Comparison of ENCODE assay signal across 16 cellular contexts in the genomic region with DNA sequence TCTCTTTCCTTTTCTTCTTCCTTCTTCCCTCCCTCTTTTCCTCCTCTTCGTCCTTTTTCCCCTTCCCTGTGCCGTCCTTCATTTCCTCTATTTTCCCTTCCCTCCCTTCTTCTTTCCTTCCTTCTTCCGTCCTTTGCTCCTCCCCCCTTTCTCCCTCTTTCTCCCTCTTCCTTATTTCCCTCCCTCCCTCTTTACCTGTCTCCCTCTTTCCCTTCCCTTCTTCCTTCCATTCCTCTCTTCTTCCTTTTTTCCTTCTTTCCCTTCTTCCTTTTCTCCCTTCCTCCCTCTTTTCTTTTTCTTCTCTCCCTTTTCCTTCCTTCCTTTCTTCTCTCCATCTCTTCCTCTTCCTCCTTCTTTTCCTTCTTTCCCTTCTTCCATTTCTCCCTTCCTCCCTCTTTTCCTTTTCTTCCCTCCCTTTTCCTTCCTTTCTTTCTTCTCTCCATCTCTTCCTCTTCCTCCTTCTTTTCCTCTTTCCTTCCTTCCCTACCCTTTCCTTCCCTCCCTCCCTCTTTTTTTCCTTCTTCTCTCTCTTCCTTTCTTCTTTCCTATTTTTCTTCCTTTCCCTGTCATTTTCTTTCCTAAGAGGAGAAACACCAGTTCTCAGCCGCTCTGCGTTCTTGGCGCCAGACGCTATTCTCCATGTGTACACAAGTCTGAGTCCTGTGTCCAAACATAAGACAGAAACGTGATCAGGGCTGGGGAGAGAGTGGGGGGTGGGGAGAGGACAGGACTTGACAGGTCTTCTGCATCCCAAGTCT.
A peak's percentile ranks its signal among the peaks of the same experiment; 100 is the strongest.
DNase-seq lines count a peak whose midpoint lies in the region; ATAC-seq, FAIRE-seq and TF ChIP-seq lines count a peak whose summit lies in the region.
"Had no signal": no experiment of that assay in that cellular context is flagged by ENCODE, and none has a peak within 500 bp of the region (broad histone marks: within the 10 kb centered on the region; RNA-seq: fewer than 3 reads in every experiment).

No MANE protein-coding gene starts in this region.

- DNase-seq in DMS 273 (lab: John Stamatoyannopoulos, UW; ENCODE audit: unreplicated experiment) = peak; percentile 65
- DNase-seq in DMS 273 treated with DMSO at 0.1 percent for 48 hours (lab: John Stamatoyannopoulos, UW) = no peak
- DNase-seq in NCI-H2196 treated with DMSO at 0.1 percent for 48 hours (lab: John Stamatoyannopoulos, UW; ENCODE audit: unreplicated experiment) = peak; percentile 20
- DNase-seq in left kidney (ENCODE audit: low read depth, low spot score) = peak; percentile 64
- DNase-seq in testis = peak; percentile 24
- no peak for DNase-seq in progenitor cell of endocrine pancreas (ENCODE audit: low spot score, unreplicated experiment)
- no peak for DNase-seq in small intestine
- DNase-seq in stimulated activated naive CD8-positive, alpha-beta T cell treated with anti-CD3 and anti-CD28 coated beads, Interleukin-15, amount 100 ng/mL, for 72 hours = no peak
- DNase-seq: activated CD4-positive, CD25-positive, alpha-beta regulatory T cell treated with anti-CD3 and anti-CD28 coated beads, Interleukin-2, amount 50 U/mL, for 72 hours; cortex of kidney; KG1; spleen; stimulated activated CD8-positive, alpha-beta memory T cell treated with anti-CD3 and anti-CD28 coated beads, Interleukin-4, amount 100 ng/mL, for 48 hours had no signal

- TF ChIP-seq CTCF in testis (IDR thresholded peaks at IDR 0.05) = no peak
- no peak for TF ChIP-seq CTCF in progenitor cell of endocrine pancreas (IDR thresholded peaks at IDR 0.05; ENCODE audit: unreplicated experiment)

- H3K27me3 ChIP-seq in testis (no peaks in the 10 kb centered on the region), small intestine (ENCODE audit: control insufficient read depth in 2 of 2, insufficient read depth in 2 of 2, low read length in 2 of 2) (no peaks in the 10 kb centered on the region)

- no peak overlapping the region for H3K27ac ChIP-seq in testis
- no peak overlapping the region for H3K27ac ChIP-seq in small intestine (ENCODE audit: low read depth in 1 of 2, low read length in 1 of 2)
- H3K27ac ChIP-seq: 22Rv1, RWPE1, spleen had no signal

- no peak overlapping the region for H3K4me3 Mint-ChIP-seq in progenitor cell of endocrine pancreas (ENCODE audit: low read depth)
- H3K4me3 Mint-ChIP-seq in stimulated activated naive CD8-positive, alpha-beta T cell treated with anti-CD3 and anti-CD28 coated beads, Interleukin-15, amount 100 ng/mL, for 72 hours = no peak overlapping the region
- H3K4me3 Mint-ChIP-seq: B cell had no signal

- 65 to 72% methylated on average over 8 of the region's 8 CpGs for WGBS in testis, 2 donors
- WGBS in small intestine, 3 donors = 41 to 67% (median 42%) methylated on average over 8 of the region's 8 CpGs

- peaks cover 10% of the 10 kb centered on the region for H3K4me1 Mint-ChIP-seq in progenitor cell of endocrine pancreas (ENCODE audit: low read depth)
- H3K4me1 Mint-ChIP-seq in stimulated activated naive CD8-positive, alpha-beta T cell treated with anti-CD3 and anti-CD28 coated beads, Interleukin-15, amount 100 ng/mL, for 72 hours = peaks cover 27% of the 10 kb centered on the region
- H3K4me1 Mint-ChIP-seq: B cell had no signal

- H3K36me3 Mint-ChIP-seq in progenitor cell of endocrine pancreas (ENCODE audit: insufficient read depth) = no peaks in the 10 kb centered on the region

- H3K4me3 ChIP-seq in testis = no peak overlapping the region
- H3K4me3 ChIP-seq in small intestine (ENCODE audit: low read depth in 1 of 2, low read length in 2 of 2) = no peak overlapping the region
- H3K4me3 ChIP-seq: spleen had no signal

- no peak overlapping the region for H3K27ac Mint-ChIP-seq in progenitor cell of endocrine pancreas
- H3K27ac Mint-ChIP-seq in stimulated activated naive CD8-positive, alpha-beta T cell treated with anti-CD3 and anti-CD28 coated beads, Interleukin-15, amount 100 ng/mL, for 72 hours = no peak overlapping the region
- H3K27ac Mint-ChIP-seq: B cell had no signal

- no peaks in the 10 kb centered on the region for H3K36me3 ChIP-seq in testis (ENCODE audit: low read depth, missing control alignments)
- H3K36me3 ChIP-seq in small intestine (ENCODE audit: control insufficient read depth in 2 of 2, insufficient read depth in 2 of 2, low read length in 2 of 2) = no peaks in the 10 kb centered on the region
- H3K36me3 ChIP-seq: spleen had no signal

- intact Hi-C loops in testis (cut with DNase I; ENCODE audit: low total_unique reads) = no loop called here

- no peaks in the 10 kb centered on the region for H3K4me1 ChIP-seq in testis
- H3K4me1 ChIP-seq in small intestine (ENCODE audit: control insufficient read depth in 2 of 2, insufficient read depth in 1 of 2, low read depth in 1 of 2, low read length in 1 of 2) = no peaks in the 10 kb centered on the region
- H3K4me1 ChIP-seq: spleen had no signal

- H3K9me3 Mint-ChIP-seq in progenitor cell of endocrine pancreas (ENCODE audit: low read depth) = peaks cover 18% of the 10 kb centered on the region
- H3K9me3 Mint-ChIP-seq in stimulated activated naive CD8-positive, alpha-beta T cell treated with anti-CD3 and anti-CD28 coated beads, Interleukin-15, amount 100 ng/mL, for 72 hours = no peaks in the 10 kb centered on the region

- H3K27me3 Mint-ChIP-seq in progenitor cell of endocrine pancreas = no peaks in the 10 kb centered on the region
- H3K27me3 Mint-ChIP-seq in stimulated activated naive CD8-positive, alpha-beta T cell treated with anti-CD3 and anti-CD28 coated beads, Interleukin-15, amount 100 ng/mL, for 72 hours = no peaks in the 10 kb centered on the region
- H3K27me3 Mint-ChIP-seq: B cell had no signal

- ATAC-seq in stimulated activated naive CD8-positive, alpha-beta T cell treated with anti-CD3 and anti-CD28 coated beads, Interleukin-15, amount 100 ng/mL, for 72 hours = no peak

- no peak for FAIRE-seq in small intestine (lab: Jason Lieb, UNC)

- H3K9me3 ChIP-seq in testis = no peaks in the 10 kb centered on the region
- H3K9me3 ChIP-seq in small intestine (ENCODE audit: control insufficient read depth, low read depth) = no peaks in the 10 kb centered on the region
- H3K9me3 ChIP-seq: spleen had no signal

- TF ChIP-seq POLR2A in testis (IDR thresholded peaks at IDR 0.05) = no peak

Comparison
In these comparisons a context has a peak if more than half of its experiments do, and no peak if none do; other contexts are left out.
1. DNase-seq: peak in DMS 273 (single experiment), NCI-H2196 treated with DMSO at 0.1 percent for 48 hours (single experiment), left kidney (single experiment) and testis (single experiment); none in DMS 273 treated with DMSO at 0.1 percent for 48 hours (single experiment), progenitor cell of endocrine pancreas (single experiment), small intestine (single experiment) and stimulated activated naive CD8-positive, alpha-beta T cell treated with anti-CD3 and anti-CD28 coated beads, Interleukin-15, amount 100 ng/mL, for 72 hours (0 of 2).